ENCODE assay signal across 8 cellular contexts in the genomic region with DNA sequence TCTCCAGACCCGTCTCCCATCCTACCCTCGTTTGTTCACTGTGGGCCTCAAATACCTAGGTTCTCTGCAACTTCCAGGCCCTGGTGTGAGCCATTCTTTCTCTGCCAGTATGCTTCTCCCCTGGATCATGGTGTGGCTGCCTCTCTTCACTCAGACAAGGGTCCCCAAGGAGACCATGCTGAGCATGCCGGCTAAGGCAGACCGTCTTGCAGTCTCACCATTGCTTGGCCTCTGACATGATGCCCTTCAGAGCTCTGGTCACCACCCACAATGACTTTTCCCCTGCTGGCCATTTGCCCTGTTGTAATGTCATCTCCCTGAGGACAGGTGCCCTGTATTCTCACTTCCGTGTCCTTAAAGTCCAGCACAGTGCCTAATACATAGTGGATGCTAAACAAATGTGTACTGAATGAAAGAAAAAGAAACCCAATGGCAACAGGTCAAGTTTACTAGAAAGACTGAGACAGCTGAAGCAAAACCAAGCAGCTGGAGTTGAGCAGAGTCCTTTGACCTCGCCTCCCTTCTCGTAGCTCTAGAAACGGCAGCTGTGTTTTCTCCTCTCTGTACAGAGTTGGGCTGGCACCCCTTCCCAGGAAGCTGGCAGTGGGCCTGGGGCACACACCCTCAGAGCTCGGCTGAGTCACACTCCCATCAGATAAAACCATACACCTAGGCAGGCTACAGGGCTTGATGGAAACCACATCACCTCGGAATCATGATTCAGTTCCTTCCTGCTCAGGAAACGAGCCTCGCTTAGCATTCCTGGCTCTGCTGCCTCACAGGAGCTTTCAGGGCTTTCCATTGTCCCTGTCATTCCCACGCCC. TPM values are rescaled to one million over a fixed set of nuclear protein-coding genes. Genes with fewer than 3 reads are reported as not detected.
A peak's percentile ranks its signal among the peaks of the same experiment; 100 is the strongest.
DNase-seq lines count a peak whose midpoint lies in the region; ATAC-seq and TF ChIP-seq lines count a peak whose summit lies in the region.

No MANE protein-coding gene starts in this region.

- no peaks in the 10 kb centered on the region for H3K9me3 Mint-ChIP-seq in central memory CD8-positive, alpha-beta T cell

- H3K36me3 ChIP-seq in lung (ENCODE audit: control insufficient read depth in 2 of 2, insufficient read depth in 2 of 2, low read length in 2 of 2) (peaks cover 10 to 30% of the 10 kb centered on the region in 2 donors), suprapubic skin (peaks cover 39% of the 10 kb centered on the region)

- peak overlapping the region; percentile 83 to 92 for H3K27ac ChIP-seq in lung (ENCODE audit: low read depth in 1 of 2, low read length in 1 of 2)
- peak overlapping the region; percentile 83 for H3K27ac ChIP-seq in suprapubic skin

- H3K4me1 ChIP-seq in lung (ENCODE audit: control insufficient read depth in 2 of 2, insufficient read depth in 2 of 2, low read length in 2 of 2) = peaks cover 6 to 23% of the 10 kb centered on the region in 2 donors
- H3K4me1 ChIP-seq in suprapubic skin = peaks cover 51% of the 10 kb centered on the region

- TF ChIP-seq POLR2A in suprapubic skin (IDR thresholded peaks at IDR 0.05) = no peak

- peaks cover 25% of the 10 kb centered on the region for H3K36me3 Mint-ChIP-seq in central memory CD8-positive, alpha-beta T cell (ENCODE audit: insufficient read depth)

- H3K4me3 ChIP-seq in lung (no peak overlapping the region), suprapubic skin (no peak overlapping the region)

- TF ChIP-seq EP300 in suprapubic skin (IDR thresholded peaks at IDR 0.05) = no peak

- H3K27ac Mint-ChIP-seq in central memory CD8-positive, alpha-beta T cell (ENCODE audit: low read depth) = peak overlapping the region; percentile 79

- H3K27me3 ChIP-seq in lung (ENCODE audit: control insufficient read depth, insufficient read depth) = no peaks in the 10 kb centered on the region
- H3K27me3 ChIP-seq in suprapubic skin = no peaks in the 10 kb centered on the region

- peak; percentile 52 for ATAC-seq in central memory CD8-positive, alpha-beta T cell (replicated peaks; ENCODE audit: extremely low read depth, poor library complexity, severe bottlenecking)
- ATAC-seq in lung (ENCODE audit: insufficient read depth, low FRiP score) = peak; percentile 70
- ATAC-seq in GM21723 (IDR thresholded peaks at IDR 0.05; ENCODE audit: unreplicated experiment) = no peak
- no peak for ATAC-seq in GM18498 (IDR thresholded peaks at IDR 0.05; ENCODE audit: unreplicated experiment)

- H3K4me3 Mint-ChIP-seq in central memory CD8-positive, alpha-beta T cell = peak overlapping the region; percentile 66

- no peak for TF ChIP-seq CTCF in lung (IDR thresholded peaks at IDR 0.05; ENCODE audit: control extremely low read depth, extremely low read depth)
- no peak for TF ChIP-seq CTCF in suprapubic skin (IDR thresholded peaks at IDR 0.05)

- DNase-seq in HT-29 (ENCODE audit: low spot score) (peak; percentile 90), T1000 (lab: John Stamatoyannopoulos, UW) (peak; percentile 33), lung (ENCODE audit: low spot score) (peak; percentile 84), suprapubic skin (ENCODE audit: low spot score in 2 of 2) (peak in 1 of 2 donors; percentile 86), HuH-7.5 (ENCODE audit: low spot score) (no peak)
- DNase-seq in central memory CD8-positive, alpha-beta T cell (ENCODE audit: low spot score in 2 of 2) = no peak

- 32 to 34% methylated on average over 13 of the region's 13 CpGs for WGBS in lung, 2 donors
- 32% methylated on average over 13 of the region's 13 CpGs for WGBS in suprapubic skin

- no peaks in the 10 kb centered on the region for H3K27me3 Mint-ChIP-seq in central memory CD8-positive, alpha-beta T cell

- no peaks in the 10 kb centered on the region for H3K9me3 ChIP-seq in lung (ENCODE audit: control insufficient read depth in 2 of 2, insufficient read depth in 1 of 2, low read length in 1 of 2)
- no peaks in the 10 kb centered on the region for H3K9me3 ChIP-seq in suprapubic skin

- H3K4me1 Mint-ChIP-seq in central memory CD8-positive, alpha-beta T cell = peaks cover 60% of the 10 kb centered on the region

RNA-seq across cellular contexts. Expression of a gene that starts 8.6 kb away (rescaled TPM):
- not detected in 2 replicates for total RNA-seq in HT-29 (2014; rRNA removed; shearing (Covaris generic))
- total RNA-seq in lung = 1 to 10 TPM in 1 of 2 donors, under 1 TPM in 1; 0.20 to 1.1 TPM
- under 1 TPM; 0.37 TPM for polyA plus RNA-seq in lung
- under 1 TPM in 1 of 4 donors, not detected in 3; 0.16 TPM for total RNA-seq in suprapubic skin

RNA-seq across cellular contexts. Expression of a gene that starts 18.8 kb away (rescaled TPM):
- 31.5 and 34.4 TPM in 2 replicates for total RNA-seq in HT-29 (2014; rRNA removed; shearing (Covaris generic))
- 10 to 100 TPM; 38.7 to 85.1 TPM for total RNA-seq in lung
- polyA plus RNA-seq in lung = 10 to 100 TPM; 56.8 to 57.6 TPM
- total RNA-seq in suprapubic skin = 10 to 100 TPM; 28.8 to 54.4 (median 31.9) TPM

RNA-seq across cellular contexts. Expression of a gene that starts 22.2 kb away (rescaled TPM):
- 80.5 and 85.4 TPM in 2 replicates for total RNA-seq in HT-29 (2014; rRNA removed; shearing (Covaris generic))
- total RNA-seq in lung = 10 to 100 TPM; 25.7 to 90.3 TPM
- polyA plus RNA-seq in lung = 100 to 1,000 TPM in 1 of 2 donors, 10 to 100 TPM in 1; 31.1 to 104 TPM
- 10 to 100 TPM; 33.2 to 46.2 (median 42.6) TPM for total RNA-seq in suprapubic skin

RNA-seq across cellular contexts. Expression of a gene that starts 28.8 kb away (rescaled TPM):
- total RNA-seq in HT-29 (2014; rRNA removed; shearing (Covaris generic)) = 4.0 and 4.2 TPM in 2 replicates
- total RNA-seq in lung (10 to 100 TPM; 18.2 to 45.0 TPM), suprapubic skin (10 to 100 TPM in 3 of 4 donors, 1 to 10 TPM in 1; 10.0 to 17.5 (median 11.3) TPM)
- 10 to 100 TPM; 25.0 to 53.6 TPM for polyA plus RNA-seq in lung

Comparison
In these comparisons a context has a peak if more than half of its experiments do, and no peak if none do; other contexts are left out.
1. DNase-seq: peak in HT-29 (single experiment), T1000 (single experiment) and lung (single experiment); none in central memory CD8-positive, alpha-beta T cell (0 of 2) and HuH-7.5 (single experiment).
2. ATAC-seq: peak in central memory CD8-positive, alpha-beta T cell (single experiment) and lung (single experiment); none in GM21723 (single experiment) and GM18498 (single experiment).